Comparison of ENCODE assay signal across 2 cellular contexts in the genomic region with DNA sequence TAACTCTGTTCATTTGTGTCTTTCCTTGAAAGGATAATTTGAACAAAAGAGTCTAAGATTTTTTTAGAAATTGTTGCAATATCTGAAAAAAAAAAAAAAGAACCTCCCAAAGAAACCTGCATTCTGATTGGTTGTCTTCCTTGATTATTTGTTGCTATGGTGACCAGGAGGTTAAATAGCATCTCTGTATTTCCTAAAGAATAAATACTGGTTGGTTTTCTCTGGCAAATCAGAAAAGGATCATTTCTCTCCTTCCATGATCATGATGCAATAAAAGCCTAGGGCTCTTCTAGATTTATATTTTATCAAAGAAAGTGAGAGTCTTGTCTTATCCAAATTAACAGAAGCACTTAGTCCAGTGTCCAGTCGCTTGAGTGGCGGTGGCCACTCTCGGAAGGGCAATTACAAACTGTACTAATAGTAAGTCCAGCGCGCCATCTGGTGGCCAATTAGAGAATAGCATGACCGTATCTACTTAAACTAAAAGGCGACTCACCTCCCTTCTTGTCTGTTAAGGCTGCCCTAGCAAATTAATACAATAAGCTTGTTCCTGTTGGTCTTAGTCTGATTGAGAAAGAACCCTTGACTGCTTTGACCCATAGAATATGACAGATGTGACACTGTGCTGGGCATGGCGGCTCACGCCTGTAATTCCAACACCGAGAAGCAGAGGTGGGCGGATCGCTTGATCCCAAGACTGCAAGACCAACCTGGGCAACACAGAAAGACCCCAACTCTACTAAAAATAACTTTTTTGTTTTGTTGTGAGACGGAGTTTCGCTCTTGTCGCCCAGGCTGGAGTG.
A peak's percentile ranks its signal among the peaks of the same experiment; 100 is the strongest.
TF ChIP-seq lines count a peak whose summit lies in the region.

No MANE protein-coding gene starts in this region.

TF ChIP-seq in IMR-90, 13 proteins besides CTCF, POLR2A, EP300 and RAD21:
- TF ChIP-seq CEBPB (IDR thresholded peaks at IDR 0.05; ENCODE audit: low read depth, low read length), result peak; percentile 58; the same call in 1 of the 2 replicates
- peak; percentile 68 for TF ChIP-seq SMC3 (IDR thresholded peaks at IDR 0.05; ENCODE audit: low read depth, low read length)
- no peak for TF ChIP-seq BHLHE40 (IDR thresholded peaks at IDR 0.05; ENCODE audit: low read depth, low read length)
- TF ChIP-seq CHD1 (IDR thresholded peaks at IDR 0.05; ENCODE audit: low read depth, low read length), result no peak

TF ChIP-seq in endothelial cell of umbilical vein, 7 proteins besides CTCF, POLR2A, EP300 and RAD21:
- no peak for TF ChIP-seq POLR2AphosphoS5 (IDR thresholded peaks at IDR 0.05; ENCODE audit: insufficient read depth, low read depth, low read length)
